Comparison of ENCODE assay signal across 9 cellular contexts in the genomic region with DNA sequence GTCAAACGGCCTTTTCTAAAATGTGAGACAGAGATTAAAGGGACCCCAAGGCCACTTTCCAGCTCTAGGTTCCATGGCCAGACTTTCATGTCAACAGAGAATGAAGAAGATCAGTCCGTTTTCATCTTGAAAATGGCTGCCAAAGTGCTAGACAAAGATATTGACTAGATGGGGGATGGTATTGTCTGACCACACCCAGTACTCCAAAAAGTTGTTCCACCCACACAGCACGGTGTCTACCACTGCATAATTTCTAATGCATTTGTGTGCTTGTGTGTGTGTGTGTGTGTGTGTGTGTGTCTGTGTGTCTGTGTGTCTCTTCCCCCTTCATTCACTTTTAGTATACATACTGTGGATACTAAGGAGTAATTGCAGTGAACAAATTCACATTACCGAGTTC. TPM values are rescaled to one million over a fixed set of nuclear protein-coding genes. Genes with fewer than 3 reads are reported as not detected.
DNase-seq lines count a peak whose midpoint lies in the region; ATAC-seq, FAIRE-seq and TF ChIP-seq lines count a peak whose summit lies in the region.
"Had no signal": no experiment of that assay in that cellular context is flagged by ENCODE, and none has a peak within 500 bp of the region (broad histone marks: within the 10 kb centered on the region; RNA-seq: fewer than 3 reads in every experiment).

No MANE protein-coding gene starts in this region.

- H3K27me3 ChIP-seq in K562 (ENCODE audit: control insufficient read depth in 2 of 2, insufficient read depth in 2 of 2, low read length in 2 of 2) (peaks cover 0 to 10% of the 10 kb centered on the region in 2 experiments; a peak in 1 of 5 replicates), stomach (peaks cover 0 to 18% (median 11%) of the 10 kb centered on the region in 3 donors)
- H3K27me3 ChIP-seq: adrenal gland had no signal

- TF ChIP-seq POLR2A in K562 (conservative IDR thresholded peaks at IDR 0.05) (no peak), stomach (IDR thresholded peaks at IDR 0.05) (no peak)

- H3K4me1 ChIP-seq in K562 (replicated peaks in 1 of 2; ENCODE audit: control insufficient read depth in 2 of 2, insufficient read depth in 2 of 2, low read length in 2 of 2) (peaks cover 5 to 7% of the 10 kb centered on the region in 2 experiments; a peak in 4 of 5 replicates), stomach (peaks cover 0 to 62% (median 31%) of the 10 kb centered on the region in 4 donors)

- H3K36me3 ChIP-seq in K562 (ENCODE audit: control insufficient read depth, insufficient read depth, low read length) (no peaks in the 10 kb centered on the region), stomach (no peaks in the 10 kb centered on the region)
- H3K36me3 ChIP-seq: adrenal gland had no signal

- H4K20me1 ChIP-seq in K562 (replicated peaks; ENCODE audit: control insufficient read depth, insufficient read depth, low read length), result no peaks in the 10 kb centered on the region

- DNase-seq in HS-27A (ENCODE audit: low read depth) (peak; percentile 43), K562 (ENCODE audit: extremely low read depth in 1 of 4, low spot score in 3 of 4) (peak; percentile 27 to 50 (median 34)), islet precursor cell (peak; percentile 55), stomach (no peak), NCI-H2107 (lab: John Stamatoyannopoulos, UW) (no peak), mucosa of gallbladder (ENCODE audit: low spot score) (no peak), AG08395 (ENCODE audit: low spot score) (no peak), DMS79 treated with DMSO at 0.1 percent for 48 hours (lab: John Stamatoyannopoulos, UW) (no peak)

- in situ Hi-C loops in K562 (cut with MboI), result loop anchor here (10.0 kb wide), 1 partner anchor 691 kb away; no protein-coding TSS in a partner anchor

- H3K9me3 ChIP-seq in K562 (replicated peaks; ENCODE audit: control insufficient read depth, insufficient read depth, low read depth, low read length) (no peaks in the 10 kb centered on the region), stomach (no peaks in the 10 kb centered on the region)
- H3K9me3 ChIP-seq: adrenal gland had no signal

- POLR2A ChIA-PET in K562 (lab: Yijun Ruan, JAX), result interaction anchor here (0.9 kb wide), 1 partner anchor 9 kb away, joined by 3 read pairs; no protein-coding TSS in a partner anchor

- peak overlapping the region; percentile 88 for H2AFZ ChIP-seq in K562 (ENCODE audit: low read depth, low read length)

- intact Hi-C loops in K562 (cut with micrococcal nuclease) (loop anchor here (5.0 to 10.0 kb wide), 4 partner anchors 59 to 1149 kb away; no protein-coding TSS in a partner anchor), stomach (cut with DNase I; ENCODE audit: low total_unique reads) (no loop called here)

- 7% methylated on average over 4 of the region's 4 CpGs for WGBS in K562 (ENCODE audit: insufficient coverage, low coverage, missing lambda C conversion rate)
- 38 to 50% (median 48%) methylated on average over 4 of the region's 4 CpGs for WGBS in stomach, 5 donors

- TF ChIP-seq EP300 in K562 (IDR thresholded peaks at IDR 0.05; ENCODE audit: low read length) (no peak), stomach (IDR thresholded peaks at IDR 0.05) (no peak)

- FAIRE-seq in K562 (lab: Jason Lieb, UNC), result no peak

- peak overlapping the region in 1 of 2 experiments; percentile 2; a peak in 1 of 4 replicates for H3K9ac ChIP-seq in K562 (ENCODE audit: insufficient read depth in 1 of 2, low read depth in 2 of 2, low read length in 2 of 2)

- CTCF ChIA-PET in K562 (lab: Yijun Ruan, JAX; ENCODE audit: low intra/inter-chr PET ratio), result interaction anchor here (0.6 to 1.6 kb wide), 5 partner anchors 12 to 1218 kb away, joined by 3 to 7 read pairs (median 3); no protein-coding TSS in a partner anchor

- no peaks in the 10 kb centered on the region for H3K79me2 ChIP-seq in K562 (ENCODE audit: control insufficient read depth, insufficient read depth, low read length)

- TF ChIP-seq CTCF in K562 (IDR thresholded peaks at IDR 0.05 in 2 of 3, conservative IDR thresholded peaks at IDR 0.05 in 1 of 3; ENCODE audit: insufficient read depth in 2 of 3, low read depth in 1 of 3, low read length in 3 of 3), result no peak
- no peak for TF ChIP-seq CTCF in stomach (IDR thresholded peaks at IDR 0.05)

- TF ChIP-seq RAD21 in K562 (CRISPR knock-in tag; conservative IDR thresholded peaks at IDR 0.05 in 1 of 2, IDR thresholded peaks at IDR 0.05 in 1 of 2), result no peak

- peak overlapping the region; percentile 31; the same call in 2 of the 3 replicates for H3K27ac ChIP-seq in K562 (ENCODE audit: extremely low read depth, low read depth, low read length)
- H3K27ac ChIP-seq in stomach, result peak overlapping the region; percentile 50 to 89 (median 86)

- H3K4me2 ChIP-seq in K562 (ENCODE audit: insufficient read depth, low read length), result peak overlapping the region; percentile 45

- BruUV-seq in K562 (replicated peaks; lab: Mats Ljungman, UMichigan), result no TSS peak

- H3K9me1 ChIP-seq in K562 (ENCODE audit: control insufficient read depth, insufficient read depth, low read length), result no peaks in the 10 kb centered on the region

- ATAC-seq in K562, result peak; percentile 80

- H3K4me3 ChIP-seq in K562 (no peak overlapping the region), stomach (peak overlapping the region; percentile 43 to 52 (median 50))

TF ChIP-seq in K562, 482 proteins besides CTCF, POLR2A, EP300 and RAD21:
- TF ChIP-seq TAL1 (IDR thresholded peaks at IDR 0.05) (no peak), NRF1 (conservative IDR thresholded peaks at IDR 0.05 in 1 of 2, IDR thresholded peaks at IDR 0.05 in 1 of 2) (no peak), EHMT2 (IDR thresholded peaks at IDR 0.05) (peak; percentile 23; the same call in 1 of the 2 replicates), YY1 (IDR thresholded peaks at IDR 0.05; ENCODE audit: borderline replicate concordance in 1 of 3, control insufficient read depth in 1 of 3, extremely low read depth in 1 of 3, insufficient read depth in 3 of 3, insufficient read length in 1 of 3, insufficient replicate concordance in 2 of 3, low read depth in 1 of 3, low read length in 2 of 3) (peak in 2 of 3 experiments; percentile 21 to 76), EGR1 (conservative IDR thresholded peaks at IDR 0.05) (peak; percentile 55)

RNA-seq across cellular contexts. Expression of a gene that starts 1.3 kb away (rescaled TPM):
- 16.6 and 49.0 TPM in 2 replicates for total RNA-seq in K562 (2011; cell fraction: chromatin; rRNA removed; ENCODE audit: low replicate concordance)
- 20.1 and 54.5 TPM in 2 replicates for total RNA-seq in K562 (2011; cell fraction: nucleolus; rRNA removed)
- total RNA-seq in K562 (2011; cell fraction: nucleoplasm; rRNA removed), result 14.3 and 19.7 TPM in 2 replicates
- 1.5 and 1.7 TPM in 2 replicates for total RNA-seq in K562 (2014; rRNA removed)
- 1.2 and 1.6 TPM in 2 replicates for total RNA-seq in K562 (2014; rRNA removed; fragmentation: Illumina TruSeq; extraction: Trizol)
- 1.1 and 1.2 TPM in 2 replicates for total RNA-seq in K562 (2015; rRNA removed; fragmentation: Illumina TruSeq; extraction: Trizol)
- total RNA-seq in K562 (2021), result 5.5 and 8.2 TPM in 2 replicates
- polyA plus RNA-seq in K562 (2011; rRNA removed), result 1.8 and 11.6 TPM in 2 replicates
- 0.58 and 8.6 TPM in 2 replicates for polyA plus RNA-seq in K562 (2011; cell fraction: cytosol; rRNA removed)
- 4.2 and 84.4 TPM in 2 replicates for polyA plus RNA-seq in K562 (2011; cell fraction: nucleus; rRNA removed)
- 1.9 and 3.6 TPM in 2 replicates for polyA plus RNA-seq in K562 (2012)
- 3.3 and 3.7 TPM in 2 replicates for polyA plus RNA-seq in K562 (2014; fragmentation: Illumina TruSeq; extraction: Trizol)
- polyA plus RNA-seq in K562 (2014; fragmentation: Nextera tagmentation; extraction: Ambion mirVana), result 1 to 10 TPM in 1 of 2 experiments, under 1 TPM in 1; 0.94 to 1.1 TPM
- 1.4 and 2.9 TPM in 2 replicates for polyA plus RNA-seq in K562 (2014; rRNA removed)
- 2.4 and 19.8 TPM in 2 replicates for polyA minus RNA-seq in K562 (2011; rRNA and poly(A)+ RNA removed)
- 3.3 and 21.9 TPM in 2 replicates for polyA minus RNA-seq in K562 (2011; cell fraction: cytosol; rRNA and poly(A)+ RNA removed)
- 3.2 and 42.3 TPM in 2 replicates for polyA minus RNA-seq in K562 (2011; cell fraction: nucleus; rRNA and poly(A)+ RNA removed)
- 1,000 to 10,000 TPM in 2 of 5 donors, 100 to 1,000 TPM in 2, 10 to 100 TPM in 1; 30.9 to 3,975 (median 234) TPM for total RNA-seq in stomach
- 10 to 100 TPM; 32.2 to 51.6 (median 48.3) TPM for polyA plus RNA-seq in stomach
- total RNA-seq in mucosa of gallbladder, result 478 TPM

Comparison
In these comparisons a context has a peak if more than half of its experiments do, and no peak if none do; other contexts are left out.
1. DNase-seq: peak in HS-27A (single experiment), K562 (4 of 4) and islet precursor cell (single experiment); none in stomach (single experiment), NCI-H2107 (single experiment), mucosa of gallbladder (single experiment), AG08395 (single experiment) and DMS79 treated with DMSO at 0.1 percent for 48 hours (single experiment).